In genomic region chr10:73965890-73966768, GRCh38 we compare ENCODE assay signal across 1 cellular context.
TF ChIP-seq lines count a peak whose summit lies in the region.

No MANE protein-coding gene starts in this region.

TF ChIP-seq in HEK293, 187 proteins besides CTCF, POLR2A, EP300 and RAD21 (continued from another document and continues in another):
- TF ChIP-seq ZBTB26 (tag by site-specific recombination; optimal IDR thresholded peaks at IDR 0.05) (no peak), ZNF2 (tag by site-specific recombination; IDR thresholded peaks at IDR 0.05) (peak; percentile 76), ZNF202 (tag by site-specific recombination; IDR thresholded peaks at IDR 0.05; ENCODE audit: borderline replicate concordance) (no peak), ZNF639 (tag by site-specific recombination; IDR thresholded peaks at IDR 0.05) (peak; percentile 72), ZNF792 (tag by site-specific recombination; IDR thresholded peaks at IDR 0.05) (no peak), ZNF791 (tag by site-specific recombination; IDR thresholded peaks at IDR 0.05) (no peak), ATF2 (tag by site-specific recombination; IDR thresholded peaks at IDR 0.05; ENCODE audit: low read depth) (0 out of 2 replicates have a peak, but pooled peaks have one; percentile 13), ZNF221 (tag by site-specific recombination; IDR thresholded peaks at IDR 0.05; ENCODE audit: borderline replicate concordance) (no peak), ZNF501 (tag by site-specific recombination; IDR thresholded peaks at IDR 0.05) (peak; percentile 87), HOXD13 (CRISPR knock-in tag; IDR thresholded peaks at IDR 0.05; ENCODE audit: borderline replicate concordance) (no peak), ZNF391 (tag by site-specific recombination; IDR thresholded peaks at IDR 0.05; ENCODE audit: borderline replicate concordance, low read depth) (0 out of 2 replicates have a peak, but pooled peaks have one; percentile 8), ZBTB44 (tag by site-specific recombination; IDR thresholded peaks at IDR 0.05) (peak; percentile 99), PRDM2 (tag by site-specific recombination; IDR thresholded peaks at IDR 0.05; ENCODE audit: borderline replicate concordance) (no peak), TCF7L2 (IDR thresholded peaks at IDR 0.05; ENCODE audit: borderline replicate concordance, low read depth, low read length) (no peak), ZNF214 (tag by site-specific recombination; IDR thresholded peaks at IDR 0.05; ENCODE audit: borderline replicate concordance) (no peak), ZNF16 (tag by site-specific recombination; IDR thresholded peaks at IDR 0.05; ENCODE audit: low read depth) (no peak), ZNF677 (tag by site-specific recombination; IDR thresholded peaks at IDR 0.05) (no peak), ZNF449 (tag by site-specific recombination; IDR thresholded peaks at IDR 0.05) (peak; percentile 76; the same call in 1 of the 2 replicates), ZNF266 (tag by site-specific recombination; IDR thresholded peaks at IDR 0.05; ENCODE audit: low read depth) (no peak), KLF9 (tag by site-specific recombination; IDR thresholded peaks at IDR 0.05; ENCODE audit: low read depth) (peak; percentile 15; the same call in 1 of the 2 replicates), ZNF132 (tag by site-specific recombination; IDR thresholded peaks at IDR 0.05; ENCODE audit: borderline replicate concordance) (no peak), ZNF580 (tag by site-specific recombination; IDR thresholded peaks at IDR 0.05) (no peak), ZNF624 (tag by site-specific recombination; IDR thresholded peaks at IDR 0.05) (no peak), ZNF37A (tag by site-specific recombination; IDR thresholded peaks at IDR 0.05) (no peak), ZBTB49 (tag by site-specific recombination; IDR thresholded peaks at IDR 0.05; ENCODE audit: low read depth) (no peak), ZNF544 (tag by site-specific recombination; IDR thresholded peaks at IDR 0.05) (no peak), ZNF629 (tag by site-specific recombination; IDR thresholded peaks at IDR 0.05) (peak; percentile 95), PBX3 (CRISPR knock-in tag; IDR thresholded peaks at IDR 0.05) (no peak), ZNF174 (tag by site-specific recombination; IDR thresholded peaks at IDR 0.05) (no peak), ZNF747 (tag by site-specific recombination; IDR thresholded peaks at IDR 0.05) (no peak), ZNF335 (tag by site-specific recombination; conservative IDR thresholded peaks at IDR 0.05) (peak; percentile 52), OVOL3 (tag by site-specific recombination; IDR thresholded peaks at IDR 0.05) (peak; percentile 71; the same call in 1 of the 2 replicates), ZNF404 (tag by site-specific recombination; IDR thresholded peaks at IDR 0.05) (no peak), ZNF354C (tag by site-specific recombination; IDR thresholded peaks at IDR 0.05; ENCODE audit: borderline replicate concordance, low read depth) (no peak), YY2 (tag by site-specific recombination; IDR thresholded peaks at IDR 0.05) (no peak), ZNF341 (tag by site-specific recombination; IDR thresholded peaks at IDR 0.05; ENCODE audit: low read depth) (peak; percentile 92), ZBTB11 (tag by site-specific recombination; conservative IDR thresholded peaks at IDR 0.05; ENCODE audit: low read depth) (no peak), ZNF223 (tag by site-specific recombination; IDR thresholded peaks at IDR 0.05) (no peak), ZNF423 (tag by site-specific recombination; IDR thresholded peaks at IDR 0.05) (0 out of 2 replicates have a peak, but pooled peaks have one; percentile 38), ZNF138 (tag by site-specific recombination; IDR thresholded peaks at IDR 0.05; ENCODE audit: borderline replicate concordance) (no peak)
